In the genomic region with DNA sequence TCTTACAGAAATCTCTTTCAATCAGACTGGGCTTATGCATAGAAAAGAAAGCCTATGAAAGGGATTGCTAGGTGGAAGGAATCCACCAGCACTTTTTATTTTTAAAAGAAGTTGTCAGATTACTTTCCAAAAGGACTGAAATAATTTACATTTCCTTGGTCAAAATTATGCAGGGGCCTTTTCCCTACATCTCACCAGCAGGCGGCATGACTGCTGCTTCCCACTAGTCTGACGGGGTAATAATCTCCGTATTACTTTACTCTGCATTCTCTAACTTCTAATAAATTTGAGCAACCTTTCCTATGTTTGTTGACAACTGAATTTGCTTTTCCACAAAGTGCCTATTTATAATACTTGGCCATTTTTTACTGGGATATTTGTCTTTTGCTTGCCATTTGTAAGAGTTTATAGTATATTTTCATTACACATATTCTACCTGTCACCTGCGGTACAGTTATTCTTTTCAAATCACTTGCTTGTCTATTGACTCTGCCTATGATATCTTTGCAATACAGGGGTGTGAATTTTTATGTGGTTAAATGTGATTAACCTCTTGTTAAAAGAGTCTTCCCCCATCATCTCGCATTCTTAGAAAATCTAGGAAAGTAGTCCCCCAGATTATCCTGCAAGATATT, we compare ENCODE assay signal across 8 cellular contexts. TPM values are rescaled to one million over a fixed set of nuclear protein-coding genes. Genes with fewer than 3 reads are reported as not detected.
DNase-seq lines count a peak whose midpoint lies in the region; TF ChIP-seq lines count a peak whose summit lies in the region.

No MANE protein-coding gene starts in this region.

- peak; percentile 25 for DNase-seq in NOMO-1 treated with DMSO at 0.1 percent for 48 hours (lab: John Stamatoyannopoulos, UW; ENCODE audit: unreplicated experiment)
- no peak for DNase-seq in NOMO-1 treated with dmso at 0.1 percent for 144 hours (lab: John Stamatoyannopoulos, UW; ENCODE audit: unreplicated experiment)
- DNase-seq in LHCN-M2 (ENCODE audit: low read depth), result peak; percentile 34
- peak; percentile 36 to 40 for DNase-seq in cardiac fibroblast (ENCODE audit: low read depth in 2 of 2)
- DNase-seq in progenitor cell of endocrine pancreas (ENCODE audit: low spot score, unreplicated experiment), result no peak
- DNase-seq in DMS153 (lab: John Stamatoyannopoulos, UW), result no peak
- no peak for DNase-seq in NCI-H345 treated with DMSO at 0.1 percent for 48 hours (lab: John Stamatoyannopoulos, UW; ENCODE audit: unreplicated experiment)
- DNase-seq in GDM1 (lab: John Stamatoyannopoulos, UW), result no peak

- H3K9me3 Mint-ChIP-seq in progenitor cell of endocrine pancreas (ENCODE audit: low read depth), result no peaks in the 10 kb centered on the region

- H3K27me3 Mint-ChIP-seq in progenitor cell of endocrine pancreas, result peaks cover 10% of the 10 kb centered on the region

- no peaks in the 10 kb centered on the region for H3K36me3 Mint-ChIP-seq in progenitor cell of endocrine pancreas (ENCODE audit: insufficient read depth)

- TF ChIP-seq CTCF in cardiac fibroblast (IDR thresholded peaks at IDR 0.05; ENCODE audit: low read depth, low read length), result peak; percentile 69
- TF ChIP-seq CTCF in progenitor cell of endocrine pancreas (IDR thresholded peaks at IDR 0.05; ENCODE audit: unreplicated experiment), result peak; percentile 78

- H3K4me1 Mint-ChIP-seq in progenitor cell of endocrine pancreas (ENCODE audit: low read depth), result no peaks in the 10 kb centered on the region

- no peak overlapping the region for H3K4me3 Mint-ChIP-seq in progenitor cell of endocrine pancreas (ENCODE audit: low read depth)

- no peak overlapping the region for H3K4me3 ChIP-seq in cardiac fibroblast (replicated peaks in 1 of 2; ENCODE audit: low read depth in 2 of 2, low read length in 2 of 2)

- H3K27ac Mint-ChIP-seq in progenitor cell of endocrine pancreas, result no peak overlapping the region

RNA-seq across cellular contexts. Expression of gene USP47, which starts 51.9 kb away (rescaled TPM):
- 34.9 and 47.8 TPM in 2 replicates for total RNA-seq in LHCN-M2 (2014; rRNA removed)
- 13.4 TPM for polyA plus RNA-seq in LHCN-M2 (2012)
- 81.5 and 85.8 TPM in 2 replicates for total RNA-seq in progenitor cell of endocrine pancreas

Comparison
In these comparisons a context has a peak if more than half of its experiments do, and no peak if none do; other contexts are left out.
1. DNase-seq: peak in NOMO-1 treated with DMSO at 0.1 percent for 48 hours (single experiment), LHCN-M2 (single experiment) and cardiac fibroblast (2 of 2); none in NOMO-1 treated with dmso at 0.1 percent for 144 hours (single experiment), progenitor cell of endocrine pancreas (single experiment), DMS153 (single experiment), NCI-H345 treated with DMSO at 0.1 percent for 48 hours (single experiment) and GDM1 (single experiment).